Comparison of ENCODE assay signal across 1 cellular context in genomic region chr9:136058152-136058483, GRCh38.
TF ChIP-seq lines count a peak whose summit lies in the region.

No MANE protein-coding gene starts in this region.

TF ChIP-seq in HEK293, 187 proteins besides CTCF, POLR2A, EP300 and RAD21:
- TF ChIP-seq PRDM10 (tag by site-specific recombination; IDR thresholded peaks at IDR 0.05) (peak; percentile 45; the same call in 1 of the 2 replicates), MZF1 (tag by site-specific recombination; IDR thresholded peaks at IDR 0.05; ENCODE audit: borderline replicate concordance) (no peak)
